In genomic region chr17:1022278-1023024, GRCh38 we compare ENCODE assay signal across 2 cellular contexts.
TF ChIP-seq lines count a peak whose summit lies in the region.

No MANE protein-coding gene starts in this region.

TF ChIP-seq in IMR-90, 13 proteins besides CTCF, POLR2A, EP300 and RAD21:
- TF ChIP-seq USF2 (IDR thresholded peaks at IDR 0.05; ENCODE audit: low read depth, low read length) (no peak), MAFK (IDR thresholded peaks at IDR 0.05; ENCODE audit: low read depth, low read length) (no peak), CEBPB (IDR thresholded peaks at IDR 0.05; ENCODE audit: low read depth, low read length) (no peak), NFE2L2 (IDR thresholded peaks at IDR 0.05; ENCODE audit: low read depth, low read length) (no peak), RCOR1 (IDR thresholded peaks at IDR 0.05; ENCODE audit: insufficient replicate concordance, low read length) (no peak)
TF ChIP-seq in IMR-90: peak in this region for 0.

TF ChIP-seq in H1, 55 proteins besides CTCF, POLR2A, EP300 and RAD21:
- no peak for TF ChIP-seq NRF1 (IDR thresholded peaks at IDR 0.05; ENCODE audit: low read depth, low read length)
- no peak for TF ChIP-seq CBX8 (IDR thresholded peaks at IDR 0.05; ENCODE audit: borderline replicate concordance, low read depth, low read length)
- no peak for TF ChIP-seq TCF12 (IDR thresholded peaks at IDR 0.05; ENCODE audit: low read depth, low read length)
- no peak for TF ChIP-seq CHD1 (IDR thresholded peaks at IDR 0.05; ENCODE audit: low read depth, low read length)
- TF ChIP-seq CREB1 (IDR thresholded peaks at IDR 0.05) = no peak
- TF ChIP-seq SRF (IDR thresholded peaks at IDR 0.05; ENCODE audit: low read depth, low read length) = no peak
- no peak for TF ChIP-seq BCL11A (IDR thresholded peaks at IDR 0.05; ENCODE audit: low read depth in 2 of 2, low read length in 2 of 2)
- TF ChIP-seq YY1 (IDR thresholded peaks at IDR 0.05; ENCODE audit: low read depth, low read length) = no peak
- TF ChIP-seq GTF2F1 (IDR thresholded peaks at IDR 0.05; ENCODE audit: borderline replicate concordance, low read depth, low read length) = no peak
- TF ChIP-seq EZH2 (IDR thresholded peaks at IDR 0.05; ENCODE audit: low read depth, low read length, severe bottlenecking) = no peak
- TF ChIP-seq BRCA1 (IDR thresholded peaks at IDR 0.05; ENCODE audit: low read depth, low read length) = no peak
- no peak for TF ChIP-seq CEBPB (IDR thresholded peaks at IDR 0.05; ENCODE audit: low read depth, low read length)
- TF ChIP-seq CTBP2 (IDR thresholded peaks at IDR 0.05; ENCODE audit: borderline replicate concordance, insufficient read depth, insufficient read length, low read length) = no peak
